8 cellular contexts compared by ENCODE assay signal in genomic region chr3:102536479-102536878, GRCh38.
DNase-seq lines count a peak whose midpoint lies in the region; ATAC-seq and TF ChIP-seq lines count a peak whose summit lies in the region.

No MANE protein-coding gene starts in this region.

- peak; percentile 77 for TF ChIP-seq CTCF in foreskin keratinocyte (conservative IDR thresholded peaks at IDR 0.05)

- peak; percentile 50 for DNase-seq in DMS53 treated with DMSO at 0.1 percent for 48 hours (lab: John Stamatoyannopoulos, UW; ENCODE audit: unreplicated experiment)
- peak; percentile 49 for DNase-seq in MV-4-11 (lab: John Stamatoyannopoulos, UW)
- peak in 1 of 2 donors; percentile 30 for DNase-seq in foreskin keratinocyte
- peak; percentile 55 for DNase-seq in renal cortical epithelial cell (ENCODE audit: low read depth)
- no peak for DNase-seq in COLO668 (lab: John Stamatoyannopoulos, UW; ENCODE audit: unreplicated experiment)

- no peaks in the 10 kb centered on the region for H3K4me1 ChIP-seq in foreskin keratinocyte

- no peak overlapping the region for H3K27ac ChIP-seq in foreskin keratinocyte

- no peaks in the 10 kb centered on the region for H3K27me3 ChIP-seq in foreskin keratinocyte

- ATAC-seq in GM21529 (IDR thresholded peaks at IDR 0.05; ENCODE audit: unreplicated experiment) (peak; percentile 60), SK-N-SH treated with all-trans-retinoic acid at 6 μM for 48 hours (peak; percentile 89), foreskin keratinocyte (peak; percentile 65), GM18868 (IDR thresholded peaks at IDR 0.05; ENCODE audit: unreplicated experiment) (no peak)

TF ChIP-seq in SK-N-SH treated with all-trans-retinoic acid at 6 μM for 48 hours, 23 proteins besides CTCF, POLR2A, EP300 and RAD21:
- TF ChIP-seq TCF4 (CRISPR knock-in tag; IDR thresholded peaks at IDR 0.05; ENCODE audit: borderline replicate concordance) (no peak), PATZ1 (CRISPR knock-in tag; IDR thresholded peaks at IDR 0.05; ENCODE audit: borderline replicate concordance) (no peak)
TF ChIP-seq in SK-N-SH treated with all-trans-retinoic acid at 6 μM for 48 hours: peak in this region for 0.
